Comparison of ENCODE assay signal across 8 cellular contexts in the genomic region with DNA sequence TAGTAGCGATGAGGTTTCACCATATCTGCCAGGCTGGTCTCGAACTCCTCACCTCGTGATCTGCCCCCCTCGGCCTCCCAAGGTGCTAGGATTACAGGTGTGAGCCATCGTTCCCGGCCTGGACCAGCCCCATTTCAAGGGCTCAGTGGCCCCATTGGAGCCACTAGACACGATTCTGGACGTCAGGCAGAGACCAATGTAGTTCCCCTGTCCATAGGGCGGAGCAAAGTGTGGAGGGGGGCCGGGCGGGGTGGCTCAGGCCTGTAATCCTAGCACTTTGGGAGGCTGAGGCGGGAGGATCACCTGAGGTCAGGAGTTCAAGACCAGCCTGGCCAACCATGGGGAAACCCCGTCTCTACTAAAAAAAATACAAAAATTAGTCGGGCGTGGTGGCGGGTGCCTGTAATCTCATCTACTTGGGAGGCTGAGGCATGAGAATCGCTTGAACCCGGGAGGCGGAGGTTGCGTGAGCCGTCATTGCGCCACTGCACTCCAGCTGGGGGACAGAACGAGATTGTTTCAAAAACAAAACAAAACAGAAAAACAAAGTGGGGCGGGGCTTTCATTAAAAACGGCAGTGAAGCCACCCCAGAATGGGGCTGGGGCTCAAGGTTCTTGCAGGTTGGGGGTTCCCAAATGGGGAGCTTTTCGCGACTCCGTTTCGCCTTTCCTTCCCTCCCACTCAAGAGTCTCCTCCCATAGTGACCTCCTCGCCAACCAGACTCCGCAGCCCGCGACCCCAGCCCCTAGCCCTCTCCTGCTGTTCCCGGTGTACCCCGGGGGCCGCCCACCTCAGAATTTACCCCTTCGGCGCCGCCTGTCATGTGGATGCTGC. TPM values are rescaled to one million over a fixed set of nuclear protein-coding genes. Genes with fewer than 3 reads are reported as not detected.
DNase-seq lines count a peak whose midpoint lies in the region; ATAC-seq and TF ChIP-seq lines count a peak whose summit lies in the region.

No MANE protein-coding gene starts in this region.

- peak overlapping the region; percentile 60 for H3K4me3 ChIP-seq in right cardiac atrium (ENCODE audit: low read length)
- peak overlapping the region; percentile 80 to 97 (median 87) for H3K4me3 ChIP-seq in spleen

- H3K27me3 ChIP-seq in right cardiac atrium (ENCODE audit: control insufficient read depth, insufficient read depth) (no peaks in the 10 kb centered on the region), spleen (replicated peaks in 1 of 7) (no peaks in the 10 kb centered on the region)

- CTCF ChIA-PET in activated B cell treated with CpG ODN at 0.5 μM for 24 hours (lab: Charles Lee), result no interaction called here

- peaks cover 6% of the 10 kb centered on the region for H3K36me3 Mint-ChIP-seq in activated B cell treated with CpG ODN at 0.5 μM for 24 hours (ENCODE audit: low read depth)

- no peaks in the 10 kb centered on the region for H3K9me3 Mint-ChIP-seq in activated B cell treated with CpG ODN at 0.5 μM for 24 hours

- no peaks in the 10 kb centered on the region for H3K27me3 Mint-ChIP-seq in activated B cell treated with CpG ODN at 0.5 μM for 24 hours

- H3K27ac Mint-ChIP-seq in activated B cell treated with CpG ODN at 0.5 μM for 24 hours, result peak overlapping the region; percentile 96

- peak overlapping the region; percentile 95 for H3K4me3 Mint-ChIP-seq in activated B cell treated with CpG ODN at 0.5 μM for 24 hours

- H3K4me1 ChIP-seq in right cardiac atrium (ENCODE audit: control insufficient read depth, insufficient read depth, low read length) (no peaks in the 10 kb centered on the region), spleen (peaks cover 11 to 63% (median 35%) of the 10 kb centered on the region in 6 donors)

- peak; percentile 1 for ATAC-seq in HG03025 (IDR thresholded peaks at IDR 0.05; ENCODE audit: low FRiP score, unreplicated experiment)
- no peak for ATAC-seq in activated B cell treated with CpG ODN at 0.5 μM for 24 hours (ENCODE audit: low read depth)
- ATAC-seq in right cardiac atrium, result no peak
- ATAC-seq in left lobe of liver, result no peak
- ATAC-seq in GM19035 (IDR thresholded peaks at IDR 0.05; ENCODE audit: unreplicated experiment), result no peak

- H3K9me3 ChIP-seq in right cardiac atrium (ENCODE audit: control insufficient read depth, low read length) (no peaks in the 10 kb centered on the region), spleen (no peaks in the 10 kb centered on the region)

- H3K4me1 Mint-ChIP-seq in activated B cell treated with CpG ODN at 0.5 μM for 24 hours, result peaks cover 34% of the 10 kb centered on the region

- H3K36me3 ChIP-seq in spleen, result peaks cover 0 to 4% (median 0%) of the 10 kb centered on the region in 6 donors

- WGBS in right cardiac atrium, result 38% methylated on average over 39 of the region's 39 CpGs
- 31 to 42% (median 36%) methylated on average over 39 of the region's 39 CpGs for WGBS in spleen, 5 donors

- no peak for DNase-seq in activated B cell treated with CpG ODN at 0.5 μM for 24 hours
- DNase-seq in right cardiac atrium, result peak in 2 of 3 donors; percentile 64 to 71
- peak; percentile 85 for DNase-seq in spleen
- DNase-seq in left lobe of liver (ENCODE audit: low spot score), result no peak
- DNase-seq in SHP77 treated with DMSO at 0.1 percent for 48 hours (lab: John Stamatoyannopoulos, UW), result no peak
- no peak for DNase-seq in HK-2 (ENCODE audit: unreplicated experiment)

- no peak for TF ChIP-seq CTCF in activated B cell treated with CpG ODN at 0.5 μM for 24 hours (IDR thresholded peaks at IDR 0.05)
- no peak for TF ChIP-seq CTCF in spleen (IDR thresholded peaks at IDR 0.05 in 8 of 11, conservative IDR thresholded peaks at IDR 0.05 in 3 of 11)

- intact Hi-C loops in activated B cell treated with CpG ODN at 0.5 μM for 24 hours (cut with micrococcal nuclease) (loop anchor here (1.0 to 2.0 kb wide), 6 partner anchors 10 to 1424 kb away; a partner anchor contains a TSS), right cardiac atrium (cut with DNase I) (no loop called here), spleen (cut with DNase I; ENCODE audit: low total_unique reads) (no loop called here)

- no peak for TF ChIP-seq POLR2A in spleen (IDR thresholded peaks at IDR 0.05)

- H3K27ac ChIP-seq in right cardiac atrium (ENCODE audit: low read length) (no peak overlapping the region), spleen (peak overlapping the region in 7 of 8 donors; percentile 92 to 97 (median 96))

- POLR2A ChIA-PET in activated B cell treated with CpG ODN at 0.5 μM for 24 hours (lab: Charles Lee), result interaction anchor here (0.5 to 2.5 kb wide), 5 partner anchors 10 to 1881 kb away, joined by 3 to 31 read pairs (median 6); a partner anchor contains a TSS

RNA-seq across cellular contexts. Expression of a gene that starts 0.8 kb away (rescaled TPM):
- total RNA-seq in activated B cell treated with CpG ODN at 0.5 μM for 24 hours, result 55.3 and 58.6 TPM in 2 replicates
- 100 to 1,000 TPM in 1 of 4 donors, 10 to 100 TPM in 3; 92.3 to 116 (median 96.8) TPM for total RNA-seq in right cardiac atrium
- 102 TPM for polyA plus RNA-seq in right cardiac atrium
- total RNA-seq in spleen, result 10 to 100 TPM; 51.6 to 92.2 (median 60.9) TPM
- polyA plus RNA-seq in spleen, result 10 to 100 TPM; 75.8 to 89.0 (median 76.6) TPM
- total RNA-seq in left lobe of liver, result 101 TPM

RNA-seq across cellular contexts. Expression of a gene that starts 10.4 kb away (rescaled TPM):
- total RNA-seq in activated B cell treated with CpG ODN at 0.5 μM for 24 hours (56.1 and 58.7 TPM in 2 replicates), right cardiac atrium (10 to 100 TPM; 46.7 to 69.5 (median 61.4) TPM), spleen (100 to 1,000 TPM in 1 of 7 donors, 10 to 100 TPM in 6; 33.9 to 157 (median 43.0) TPM), left lobe of liver (70.7 TPM)
- polyA plus RNA-seq in right cardiac atrium (50.6 TPM), spleen (10 to 100 TPM; 12.6 to 29.4 (median 19.7) TPM)

RNA-seq across cellular contexts. Expression of a gene that starts 32.7 kb away (rescaled TPM):
- 13.9 and 15.3 TPM in 2 replicates for total RNA-seq in activated B cell treated with CpG ODN at 0.5 μM for 24 hours
- total RNA-seq in right cardiac atrium, result 10 to 100 TPM; 47.0 to 57.3 (median 49.3) TPM
- polyA plus RNA-seq in right cardiac atrium, result 52.6 TPM
- 10 to 100 TPM; 17.1 to 40.4 (median 21.7) TPM for total RNA-seq in spleen
- polyA plus RNA-seq in spleen, result 10 to 100 TPM; 30.0 to 58.1 (median 31.3) TPM
- total RNA-seq in left lobe of liver, result 28.2 TPM

RNA-seq across cellular contexts. Expression of a gene that starts 43.2 kb away (rescaled TPM):
- total RNA-seq in activated B cell treated with CpG ODN at 0.5 μM for 24 hours, result 108 and 129 TPM in 2 replicates
- total RNA-seq in right cardiac atrium, result 100 to 1,000 TPM; 352 to 481 (median 400) TPM
- polyA plus RNA-seq in right cardiac atrium, result 1,159 TPM
- total RNA-seq in spleen, result 100 to 1,000 TPM in 3 of 7 donors, 10 to 100 TPM in 4; 77.2 to 185 (median 92.3) TPM
- 100 to 1,000 TPM; 283 to 374 (median 336) TPM for polyA plus RNA-seq in spleen
- 134 TPM for total RNA-seq in left lobe of liver

RNA-seq across cellular contexts. Expression of a gene that starts 53.5 kb away (rescaled TPM):
- not detected in 2 replicates for total RNA-seq in activated B cell treated with CpG ODN at 0.5 μM for 24 hours
- total RNA-seq in right cardiac atrium, result under 1 TPM in 1 of 4 donors, not detected in 3; 0.33 TPM
- polyA plus RNA-seq in right cardiac atrium, result not detected
- 10 to 100 TPM in 5 of 7 donors, 1 to 10 TPM in 2; 4.6 to 26.8 (median 12.4) TPM for total RNA-seq in spleen
- 1 to 10 TPM; 1.8 to 2.8 (median 2.2) TPM for polyA plus RNA-seq in spleen
- 0.13 TPM for total RNA-seq in left lobe of liver

Comparison
In these comparisons a context has a peak if more than half of its experiments do, and no peak if none do; other contexts are left out.
1. DNase-seq: peak in right cardiac atrium (2 of 3) and spleen (single experiment); none in activated B cell treated with CpG ODN at 0.5 μM for 24 hours (single experiment), left lobe of liver (single experiment), SHP77 treated with DMSO at 0.1 percent for 48 hours (single experiment) and HK-2 (single experiment).